ENCODE assay signal across 1 cellular context in genomic region chr11:12069053-12069676, GRCh38.
TF ChIP-seq lines count a peak whose summit lies in the region.

No MANE protein-coding gene starts in this region.

TF ChIP-seq in K562, 482 proteins besides CTCF, POLR2A, EP300 and RAD21:
- TF ChIP-seq PRDM10 (IDR thresholded peaks at IDR 0.05; ENCODE audit: partially characterized antibody) (peak; percentile 66), MXI1 (IDR thresholded peaks at IDR 0.05; ENCODE audit: low read depth, low read length) (no peak), CBFA2T2 (conservative IDR thresholded peaks at IDR 0.05) (peak; percentile 48; the same call in 1 of the 2 replicates), ZNF263 (CRISPR knock-in tag; IDR thresholded peaks at IDR 0.05; ENCODE audit: borderline replicate concordance) (0 out of 2 replicates have a peak, but pooled peaks have one; percentile 41), TARDBP (IDR thresholded peaks at IDR 0.05) (no peak), CBFA2T3 (IDR thresholded peaks at IDR 0.05) (peak; percentile 58)
